Comparison of ENCODE assay signal across 28 cellular contexts in genomic region chr11:110829873-110830272, GRCh38.
DNase-seq lines count a peak whose midpoint lies in the region; ATAC-seq, FAIRE-seq and TF ChIP-seq lines count a peak whose summit lies in the region.
"Had no signal": no experiment of that assay in that cellular context is flagged by ENCODE, and none has a peak within 500 bp of the region (broad histone marks: within the 10 kb centered on the region; RNA-seq: fewer than 3 reads in every experiment).

No MANE protein-coding gene starts in this region.

- DNase-seq in EH (ENCODE audit: low read depth) (peak; percentile 12), HS-5 (ENCODE audit: low read depth) (peak; percentile 25), bronchial epithelial cell (ENCODE audit: low read depth) (peak; percentile 34), fibroblast of the aortic adventitia (ENCODE audit: low read depth) (peak; percentile 47), occipital lobe (lab: John Stamatoyannopoulos, UW) (no peak), SHP77 treated with DMSO at 0.1 percent for 48 hours (lab: John Stamatoyannopoulos, UW) (no peak), NCI-H2081 (lab: John Stamatoyannopoulos, UW) (no peak)
- DNase-seq: BE2C; CD8-positive, alpha-beta memory T cell; DMS 273 treated with DMSO at 0.1 percent for 48 hours; DMS79; Kasumi-1; NCI-H1092 treated with DMSO at 0.1 percent for 48 hours; NCI-H1436; NCI-H187; NCI-H2107; NCI-H446; NCI-H524 treated with DMSO at 0.1 percent for 48 hours; NCI-H774; PC-3; SJCRH30; T-cell had no signal

- ATAC-seq in GM19328 (IDR thresholded peaks at IDR 0.05; ENCODE audit: unreplicated experiment), result no peak
- ATAC-seq: HepG2, K562, PC-3, T-cell had no signal

- no peaks in the 10 kb centered on the region for H3K27me3 ChIP-seq in bronchial epithelial cell (ENCODE audit: control insufficient read depth, insufficient read depth, low read length)
- H3K27me3 ChIP-seq: BE2C, SJCRH30 had no signal

- H3K4me3 ChIP-seq in bronchial epithelial cell (ENCODE audit: low read depth, low read length) (no peak overlapping the region), fibroblast of the aortic adventitia (ENCODE audit: low read depth, low read length) (no peak overlapping the region)
- H3K4me3 ChIP-seq: GM23338, HAP-1, K562, SJCRH30 had no signal

- FAIRE-seq in bronchial epithelial cell (lab: Jason Lieb, UNC), result no peak
- FAIRE-seq: A204.1, HepG2, K562 had no signal

- no peak for TF ChIP-seq CTCF in bronchial epithelial cell (IDR thresholded peaks at IDR 0.05; ENCODE audit: insufficient read depth, low read length, severe bottlenecking)
- TF ChIP-seq CTCF in fibroblast of the aortic adventitia (IDR thresholded peaks at IDR 0.05; ENCODE audit: insufficient read depth, low read length), result no peak

- no peaks in the 10 kb centered on the region for H3K36me3 ChIP-seq in bronchial epithelial cell (ENCODE audit: control insufficient read depth, insufficient read depth, low read length)
- H3K36me3 ChIP-seq: BE2C, HAP-1, SJCRH30 had no signal

Comparison
In these comparisons a context has a peak if more than half of its experiments do, and no peak if none do; other contexts are left out.
1. DNase-seq: peak in EH (single experiment), HS-5 (single experiment), bronchial epithelial cell (single experiment) and fibroblast of the aortic adventitia (single experiment); none in occipital lobe (single experiment), SHP77 treated with DMSO at 0.1 percent for 48 hours (single experiment) and NCI-H2081 (0 of 2).